28 cellular contexts compared by ENCODE assay signal in the genomic region with DNA sequence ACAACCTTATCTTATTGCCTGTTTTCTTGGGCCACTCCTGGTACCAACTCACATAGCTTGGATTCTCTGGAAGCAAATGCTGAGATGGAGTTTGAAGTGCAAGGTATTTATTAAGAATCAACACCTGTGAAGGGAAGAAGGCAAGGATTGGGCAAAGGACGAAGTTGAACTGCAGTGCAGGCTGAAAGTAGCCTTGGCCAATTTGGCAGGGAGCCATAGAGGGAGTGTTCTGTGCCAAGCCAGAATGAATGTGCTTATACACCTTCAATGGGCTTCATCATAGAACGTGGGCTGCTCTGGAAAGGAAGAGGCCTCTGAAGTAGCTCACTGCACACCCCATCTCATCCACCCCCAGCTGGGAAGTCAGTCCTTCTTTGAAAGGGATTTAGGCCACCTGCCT.
DNase-seq lines count a peak whose midpoint lies in the region; ATAC-seq, FAIRE-seq and TF ChIP-seq lines count a peak whose summit lies in the region.
"Had no signal": no experiment of that assay in that cellular context is flagged by ENCODE, and none has a peak within 500 bp of the region (broad histone marks: within the 10 kb centered on the region; RNA-seq: fewer than 3 reads in every experiment).

No MANE protein-coding gene starts in this region.

- no peaks in the 10 kb centered on the region for H3K36me3 ChIP-seq in lower lobe of right lung
- H3K36me3 ChIP-seq: neutrophil had no signal

- intact Hi-C loops in lower lobe of right lung (cut with DNase I): no loop called here

- peak; percentile 39 to 66 for ATAC-seq in lower lobe of right lung
- ATAC-seq: activated CD8-positive, alpha-beta T cell treated with anti-CD3 and anti-CD28 coated beads, Interleukin-2, amount 10 ng/mL, durations not matched to agents 7 days and 5 days; activated naive CD4-positive, alpha-beta T cell treated with anti-CD3 and anti-CD28 coated beads, Interleukin-2, amount 50 U/mL, for 72 hours; HepG2; T-helper 17 cell; WTC11 had no signal

- no peak overlapping the region for H3K27ac ChIP-seq in lower lobe of right lung
- H3K27ac ChIP-seq: neutrophil had no signal

- DNase-seq in COLO668 (lab: John Stamatoyannopoulos, UW; ENCODE audit: unreplicated experiment): peak; percentile 13
- DNase-seq in NCI-H1105 (lab: John Stamatoyannopoulos, UW): peak; percentile 63
- peak; percentile 61 for DNase-seq in RPMI8226
- no peak for DNase-seq in lower lobe of right lung
- no peak for DNase-seq in ACHN
- DNase-seq in HT-29 (ENCODE audit: low spot score): no peak
- DNase-seq in stimulated activated CD4-positive, alpha-beta T cell treated with anti-CD3 and anti-CD28 coated beads, Interleukin-2, amount 100 ng/mL, for 24 hours: no peak
- no peak for DNase-seq in frontal cortex (ENCODE audit: low spot score in 2 of 2)
- DNase-seq: activated CD8-positive, alpha-beta T cell treated with anti-CD3 and anti-CD28 coated beads, Interleukin-2, amount 10 ng/mL, durations not matched to agents 7 days and 5 days; CD8-positive, alpha-beta memory T cell; EL; foreskin fibroblast; kidney glomerular epithelial cell; MM.1S; NCI-H226; OCI-M1; retina; SIG-M5; stimulated activated CD4-positive, alpha-beta T cell treated with anti-CD3 and anti-CD28 coated beads, Interleukin-15, amount 100 ng/mL, for 24 hours; stimulated activated naive CD4-positive, alpha-beta T cell; T-helper 17 cell; trophoblast cell had no signal

- FAIRE-seq in frontal cortex (lab: Jason Lieb, UNC): no peak
- FAIRE-seq: colon, endometrium, HepG2 had no signal

- no peak overlapping the region for H3K4me3 ChIP-seq in lower lobe of right lung

- TF ChIP-seq CTCF in lower lobe of right lung (IDR thresholded peaks at IDR 0.05): no peak

- no peaks in the 10 kb centered on the region for H3K27me3 ChIP-seq in lower lobe of right lung (ENCODE audit: low read depth)
- H3K27me3 ChIP-seq: neutrophil had no signal

- no peaks in the 10 kb centered on the region for H3K9me3 ChIP-seq in lower lobe of right lung
- H3K9me3 ChIP-seq: neutrophil had no signal

- in situ Hi-C loops in ACHN (cut with HindIII; ENCODE audit: low pct_ligation_motif_present, low pct_unique_long_range_greater_than_20kb, low sequenced_read_pairs): no loop called here

- no peaks in the 10 kb centered on the region for H3K4me1 ChIP-seq in lower lobe of right lung

Comparison
In these comparisons a context has a peak if more than half of its experiments do, and no peak if none do; other contexts are left out.
1. DNase-seq: peak in COLO668 (single experiment), NCI-H1105 (single experiment) and RPMI8226 (single experiment); none in lower lobe of right lung (single experiment), ACHN (single experiment), HT-29 (single experiment), stimulated activated CD4-positive, alpha-beta T cell treated with anti-CD3 and anti-CD28 coated beads, Interleukin-2, amount 100 ng/mL, for 24 hours (0 of 2) and frontal cortex (0 of 2).